Comparison of ENCODE assay signal across 14 cellular contexts in genomic region chr3:27507515-27508266, GRCh38. TPM values are rescaled to one million over a fixed set of nuclear protein-coding genes. Genes with fewer than 3 reads are reported as not detected.
A peak's percentile ranks its signal among the peaks of the same experiment; 100 is the strongest.
DNase-seq lines count a peak whose midpoint lies in the region; ATAC-seq, FAIRE-seq and TF ChIP-seq lines count a peak whose summit lies in the region.
"Had no signal": no experiment of that assay in that cellular context is flagged by ENCODE, and none has a peak within 500 bp of the region (broad histone marks: within the 10 kb centered on the region; RNA-seq: fewer than 3 reads in every experiment).

No MANE protein-coding gene starts in this region.

- H3K9me3 ChIP-seq in pancreas: no peaks in the 10 kb centered on the region
- no peaks in the 10 kb centered on the region for H3K9me3 ChIP-seq in Caco-2
- H3K9me3 ChIP-seq: BLaER1 treated with 17β-estradiol and CSF1 and Interleukin-3, amounts not matched to agents 10 nM and 100 nM had no signal

- 43 to 44% methylated on average over 2 of the region's 2 CpGs for WGBS in pancreas, 2 donors

- no peak overlapping the region for H3K4me3 Mint-ChIP-seq in central memory CD8-positive, alpha-beta T cell
- H3K4me3 Mint-ChIP-seq in Caco-2 (ENCODE audit: unreplicated experiment) (no peak overlapping the region), mesothelial cell of epicardium (no peak overlapping the region)
- no peak overlapping the region for H3K4me3 Mint-ChIP-seq in activated T-helper 2 cell treated with anti-CD3 and anti-CD28 coated beads, Interferon-gamma antibody, Interleukin-2, Interleukin-4, amounts not matched to agents 10 μg/mL and 5 μg/mL and 100 μg/mL, durations not matched to agents 14 hours and 24 hours and 36 hours (ENCODE audit: low read depth)
- H3K4me3 Mint-ChIP-seq: activated CD4-positive, alpha-beta memory T cell treated with anti-CD3 and anti-CD28 coated beads, Interleukin-2, amount 10 ng/mL, durations not matched to agents 7 days and 5 days; stimulated activated naive CD8-positive, alpha-beta T cell treated with anti-CD3 and anti-CD28 coated beads, Interleukin-15, Interleukin-2, amounts not matched to agents 100 ng/mL and 50 ng/mL, for 24 hours had no signal

- no peak for TF ChIP-seq CTCF in pancreas (IDR thresholded peaks at IDR 0.05)
- no peak for TF ChIP-seq CTCF in Caco-2 (IDR thresholded peaks at IDR 0.05; ENCODE audit: insufficient read depth in 1 of 2, low read depth in 1 of 2, low read length in 1 of 2, severe bottlenecking in 1 of 2, unreplicated experiment in 1 of 2)
- TF ChIP-seq CTCF in mesothelial cell of epicardium (IDR thresholded peaks at IDR 0.05; ENCODE audit: unreplicated experiment): no peak

- BruUV-seq in Caco-2 (replicated peaks; lab: Mats Ljungman, UMichigan): no TSS peak

- CTCF ChIA-PET in Caco-2 (lab: Charles Lee): interaction anchor here (1.0 kb wide), 1 partner anchor 26 kb away, joined by 3 read pairs; no protein-coding TSS in a partner anchor

- no peaks in the 10 kb centered on the region for H3K36me3 ChIP-seq in pancreas
- H3K36me3 ChIP-seq in Caco-2 (ENCODE audit: control insufficient read depth, insufficient read depth, low read length): no peaks in the 10 kb centered on the region
- H3K36me3 ChIP-seq: BLaER1 treated with 17β-estradiol and CSF1 and Interleukin-3, amounts not matched to agents 10 nM and 100 nM had no signal

- H3K27me3 ChIP-seq in pancreas (no peaks in the 10 kb centered on the region), Caco-2 (replicated peaks; ENCODE audit: control insufficient read depth, insufficient read depth, low read length) (no peaks in the 10 kb centered on the region)
- H3K27me3 ChIP-seq: BLaER1 treated with 17β-estradiol and CSF1 and Interleukin-3, amounts not matched to agents 10 nM and 100 nM had no signal

- H3K27ac Mint-ChIP-seq in central memory CD8-positive, alpha-beta T cell (ENCODE audit: low read depth): peak overlapping the region; percentile 48
- no peak overlapping the region for H3K27ac Mint-ChIP-seq in Caco-2 (ENCODE audit: unreplicated experiment)
- no peak overlapping the region for H3K27ac Mint-ChIP-seq in activated T-helper 2 cell treated with anti-CD3 and anti-CD28 coated beads, Interferon-gamma antibody, Interleukin-2, Interleukin-4, amounts not matched to agents 10 μg/mL and 5 μg/mL and 100 μg/mL, durations not matched to agents 14 hours and 24 hours and 36 hours
- no peak overlapping the region for H3K27ac Mint-ChIP-seq in mesothelial cell of epicardium
- H3K27ac Mint-ChIP-seq: activated CD4-positive, alpha-beta memory T cell treated with anti-CD3 and anti-CD28 coated beads, Interleukin-2, amount 10 ng/mL, durations not matched to agents 7 days and 5 days; stimulated activated naive CD8-positive, alpha-beta T cell treated with anti-CD3 and anti-CD28 coated beads, Interleukin-15, Interleukin-2, amounts not matched to agents 100 ng/mL and 50 ng/mL, for 24 hours had no signal

- no peaks in the 10 kb centered on the region for H3K9me3 Mint-ChIP-seq in central memory CD8-positive, alpha-beta T cell
- H3K9me3 Mint-ChIP-seq in Caco-2 (ENCODE audit: unreplicated experiment) (no peaks in the 10 kb centered on the region), mesothelial cell of epicardium (peaks cover 8% of the 10 kb centered on the region)
- H3K9me3 Mint-ChIP-seq in activated T-helper 2 cell treated with anti-CD3 and anti-CD28 coated beads, Interferon-gamma antibody, Interleukin-2, Interleukin-4, amounts not matched to agents 10 μg/mL and 5 μg/mL and 100 μg/mL, durations not matched to agents 14 hours and 24 hours and 36 hours: no peaks in the 10 kb centered on the region
- H3K9me3 Mint-ChIP-seq: activated CD4-positive, alpha-beta memory T cell treated with anti-CD3 and anti-CD28 coated beads, Interleukin-2, amount 10 ng/mL, durations not matched to agents 7 days and 5 days; stimulated activated naive CD8-positive, alpha-beta T cell treated with anti-CD3 and anti-CD28 coated beads, Interleukin-15, Interleukin-2, amounts not matched to agents 100 ng/mL and 50 ng/mL, for 24 hours had no signal

- FAIRE-seq in pancreas (lab: Jason Lieb, UNC): no peak

- POLR2A ChIA-PET in Caco-2 (lab: Charles Lee): no interaction called here

- H3K27me3 Mint-ChIP-seq in central memory CD8-positive, alpha-beta T cell: no peaks in the 10 kb centered on the region
- H3K27me3 Mint-ChIP-seq in Caco-2 (ENCODE audit: insufficient read depth, unreplicated experiment) (no peaks in the 10 kb centered on the region), mesothelial cell of epicardium (ENCODE audit: low read depth) (no peaks in the 10 kb centered on the region)
- no peaks in the 10 kb centered on the region for H3K27me3 Mint-ChIP-seq in activated T-helper 2 cell treated with anti-CD3 and anti-CD28 coated beads, Interferon-gamma antibody, Interleukin-2, Interleukin-4, amounts not matched to agents 10 μg/mL and 5 μg/mL and 100 μg/mL, durations not matched to agents 14 hours and 24 hours and 36 hours (ENCODE audit: low read depth)
- H3K27me3 Mint-ChIP-seq: activated CD4-positive, alpha-beta memory T cell treated with anti-CD3 and anti-CD28 coated beads, Interleukin-2, amount 10 ng/mL, durations not matched to agents 7 days and 5 days; stimulated activated naive CD8-positive, alpha-beta T cell treated with anti-CD3 and anti-CD28 coated beads, Interleukin-15, Interleukin-2, amounts not matched to agents 100 ng/mL and 50 ng/mL, for 24 hours had no signal

- H3K4me3 ChIP-seq in pancreas: no peak overlapping the region
- H3K4me3 ChIP-seq in Caco-2 (ENCODE audit: low read depth, low read length): no peak overlapping the region
- H3K4me3 ChIP-seq: BLaER1 treated with 17β-estradiol and CSF1 and Interleukin-3, amounts not matched to agents 10 nM and 100 nM had no signal

- H3K36me3 Mint-ChIP-seq in central memory CD8-positive, alpha-beta T cell (ENCODE audit: insufficient read depth): no peaks in the 10 kb centered on the region
- H3K36me3 Mint-ChIP-seq in Caco-2 (ENCODE audit: insufficient read depth, unreplicated experiment) (no peaks in the 10 kb centered on the region), mesothelial cell of epicardium (no peaks in the 10 kb centered on the region)
- no peaks in the 10 kb centered on the region for H3K36me3 Mint-ChIP-seq in activated T-helper 2 cell treated with anti-CD3 and anti-CD28 coated beads, Interferon-gamma antibody, Interleukin-2, Interleukin-4, amounts not matched to agents 10 μg/mL and 5 μg/mL and 100 μg/mL, durations not matched to agents 14 hours and 24 hours and 36 hours (ENCODE audit: low read depth)

- ATAC-seq in central memory CD8-positive, alpha-beta T cell (replicated peaks; ENCODE audit: extremely low read depth, poor library complexity, severe bottlenecking): no peak
- ATAC-seq in pancreas: peak; percentile 52 to 72 (median 67)
- no peak for ATAC-seq in GM21367 (IDR thresholded peaks at IDR 0.05; ENCODE audit: unreplicated experiment)

- H3K27ac ChIP-seq in pancreas: no peak overlapping the region
- H3K27ac ChIP-seq: BLaER1 treated with 17β-estradiol and CSF1 and Interleukin-3, amounts not matched to agents 10 nM and 100 nM had no signal

- H3K4me1 Mint-ChIP-seq in central memory CD8-positive, alpha-beta T cell: no peaks in the 10 kb centered on the region
- H3K4me1 Mint-ChIP-seq in Caco-2 (ENCODE audit: low read depth, unreplicated experiment) (peaks cover 8% of the 10 kb centered on the region), mesothelial cell of epicardium (peaks cover 9% of the 10 kb centered on the region)
- peaks cover 2% of the 10 kb centered on the region for H3K4me1 Mint-ChIP-seq in activated T-helper 2 cell treated with anti-CD3 and anti-CD28 coated beads, Interferon-gamma antibody, Interleukin-2, Interleukin-4, amounts not matched to agents 10 μg/mL and 5 μg/mL and 100 μg/mL, durations not matched to agents 14 hours and 24 hours and 36 hours (ENCODE audit: low read depth)
- H3K4me1 Mint-ChIP-seq: activated CD4-positive, alpha-beta memory T cell treated with anti-CD3 and anti-CD28 coated beads, Interleukin-2, amount 10 ng/mL, durations not matched to agents 7 days and 5 days had no signal

- intact Hi-C loops in pancreas (cut with DNase I) (no loop called here), Caco-2 (cut with micrococcal nuclease; ENCODE audit: unreplicated experiment) (no loop called here)
- intact Hi-C loops in activated T-helper 2 cell treated with anti-CD3 and anti-CD28 coated beads, Interferon-gamma antibody, Interleukin-2, Interleukin-4, amounts not matched to agents 10 μg/mL and 5 μg/mL and 100 μg/mL, durations not matched to agents 14 hours and 24 hours and 36 hours (cut with micrococcal nuclease): no loop called here

- peak; percentile 25 for DNase-seq in ELR (ENCODE audit: low read depth)
- peak; percentile 58 for DNase-seq in NCI-H2171 treated with DMSO at 0.1 percent for 48 hours (lab: John Stamatoyannopoulos, UW)
- DNase-seq in central memory CD8-positive, alpha-beta T cell (ENCODE audit: low spot score in 2 of 2): no peak
- DNase-seq in pancreas: peak in 3 of 6 donors; percentile 11 to 22 (median 21)
- DNase-seq in Caco-2: no peak
- no peak for DNase-seq in activated T-helper 2 cell treated with anti-CD3 and anti-CD28 coated beads, Interferon-gamma antibody, Interleukin-2, Interleukin-4, amounts not matched to agents 10 μg/mL and 5 μg/mL and 100 μg/mL, durations not matched to agents 14 hours and 24 hours and 36 hours (ENCODE audit: low spot score)
- DNase-seq in mesothelial cell of epicardium (ENCODE audit: low spot score in 2 of 2, unreplicated experiment in 2 of 2): no peak
- DNase-seq: activated CD4-positive, alpha-beta memory T cell treated with anti-CD3 and anti-CD28 coated beads, Interleukin-2, amount 10 ng/mL, durations not matched to agents 7 days and 5 days; activated gamma-delta T cell treated with Interleukin-2 at 50 U/mL for 16 hours; NCI-H187 treated with DMSO at 0.1 percent for 48 hours; stimulated activated CD4-positive, alpha-beta T cell treated with anti-CD3 and anti-CD28 coated beads, Interleukin-4, amount 100 ng/mL, for 4 hours had no signal

- H3K4me1 ChIP-seq in pancreas (no peaks in the 10 kb centered on the region), Caco-2 (no peaks in the 10 kb centered on the region)

RNA-seq across cellular contexts. Expression of gene SLC4A7, which starts 23.5 kb away (rescaled TPM):
- 10 to 100 TPM in 1 of 6 donors, 1 to 10 TPM in 5; 2.4 to 11.1 (median 4.8) TPM for total RNA-seq in pancreas
- polyA plus RNA-seq in pancreas: 1 to 10 TPM; 1.4 to 3.1 TPM
- 14.9 and 16.9 TPM in 2 replicates for total RNA-seq in Caco-2 (2022)
- total RNA-seq in activated T-helper 2 cell treated with anti-CD3 and anti-CD28 coated beads, Interferon-gamma antibody, Interleukin-2, Interleukin-4, amounts not matched to agents 10 μg/mL and 5 μg/mL and 100 μg/mL, durations not matched to agents 14 hours and 24 hours and 36 hours: 76.4 and 77.8 TPM in 2 replicates
- total RNA-seq in mesothelial cell of epicardium: 43.3 to 48.2 TPM (median 46.3 TPM) in 3 replicates

Comparison
In these comparisons a context has a peak if more than half of its experiments do, and no peak if none do; other contexts are left out.
1. DNase-seq: peak in ELR (single experiment) and NCI-H2171 treated with DMSO at 0.1 percent for 48 hours (single experiment); none in central memory CD8-positive, alpha-beta T cell (0 of 2), Caco-2 (0 of 2), activated T-helper 2 cell treated with anti-CD3 and anti-CD28 coated beads, Interferon-gamma antibody, Interleukin-2, Interleukin-4, amounts not matched to agents 10 μg/mL and 5 μg/mL and 100 μg/mL, durations not matched to agents 14 hours and 24 hours and 36 hours (single experiment) and mesothelial cell of epicardium (0 of 2).
2. ATAC-seq: peak in pancreas (4 of 4); none in central memory CD8-positive, alpha-beta T cell (single experiment) and GM21367 (single experiment).